18 cellular contexts compared by ENCODE assay signal in genomic region chr7:128379900-128380806, GRCh38. TPM values are rescaled to one million over a fixed set of nuclear protein-coding genes. Genes with fewer than 3 reads are reported as not detected.
DNase-seq lines count a peak whose midpoint lies in the region; ATAC-seq, FAIRE-seq and TF ChIP-seq lines count a peak whose summit lies in the region.
"Had no signal": no experiment of that assay in that cellular context is flagged by ENCODE, and none has a peak within 500 bp of the region (broad histone marks: within the 10 kb centered on the region; RNA-seq: fewer than 3 reads in every experiment).

No MANE protein-coding gene starts in this region.

- H3K36me3 Mint-ChIP-seq in mesothelial cell of epicardium = no peaks in the 10 kb centered on the region
- H3K36me3 Mint-ChIP-seq: CD8-positive, alpha-beta T cell had no signal

- H3K27me3 ChIP-seq in DND-41 (ENCODE audit: insufficient read depth, low read length, poor library complexity) (no peaks in the 10 kb centered on the region), Loucy (ENCODE audit: insufficient read depth, low read length, poor library complexity, severe bottlenecking) (no peaks in the 10 kb centered on the region)
- H3K27me3 ChIP-seq: BLaER1 had no signal

- TF ChIP-seq POLR2A in GM12891 (IDR thresholded peaks at IDR 0.05; ENCODE audit: low read depth, low read length) = no peak

- H3K4me1 Mint-ChIP-seq in mesothelial cell of epicardium = peaks cover 23% of the 10 kb centered on the region

- H3K9me3 ChIP-seq in DND-41 (ENCODE audit: insufficient read depth, low read length, severe bottlenecking) (no peaks in the 10 kb centered on the region), Loucy (ENCODE audit: insufficient read depth, low read depth, low read length) (no peaks in the 10 kb centered on the region)
- H3K9me3 ChIP-seq: BLaER1, HAP-1 had no signal

- H2AFZ ChIP-seq in DND-41 (ENCODE audit: low read depth, low read length) (no peak overlapping the region), Loucy (ENCODE audit: low read length) (0 out of 2 replicates have a peak overlapping the region, but pooled peaks have one; percentile 44)

- no peaks in the 10 kb centered on the region for H3K4me1 ChIP-seq in DND-41 (ENCODE audit: insufficient read depth, low read length)
- peaks cover 23% of the 10 kb centered on the region for H3K4me1 ChIP-seq in Loucy (ENCODE audit: insufficient read depth, low read length, poor library complexity, severe bottlenecking)
- H3K4me1 ChIP-seq: HAP-1 had no signal

- H3K4me3 ChIP-seq in DND-41 (ENCODE audit: low read depth in 1 of 2, low read length in 2 of 2) (no peak overlapping the region), Loucy (ENCODE audit: low read length, poor library complexity, severe bottlenecking) (no peak overlapping the region)
- H3K4me3 ChIP-seq: BLaER1, HAP-1, SK-N-MC had no signal

- H3K9ac ChIP-seq in DND-41 (ENCODE audit: low read depth, low read length) (no peak overlapping the region), Loucy (ENCODE audit: low read depth, low read length, poor library complexity, severe bottlenecking) (no peak overlapping the region)
- H3K9ac ChIP-seq: BLaER1 had no signal

- TF ChIP-seq CTCF in DND-41 (IDR thresholded peaks at IDR 0.05; ENCODE audit: borderline replicate concordance, extremely low read depth, low read length, poor library complexity, severe bottlenecking) (no peak), Loucy (conservative IDR thresholded peaks at IDR 0.05; ENCODE audit: low read length) (no peak), mesothelial cell of epicardium (IDR thresholded peaks at IDR 0.05; ENCODE audit: unreplicated experiment) (no peak), GM10266 (IDR thresholded peaks at IDR 0.05; ENCODE audit: control insufficient read depth, insufficient read depth, low read depth, missing control alignments) (no peak)

- H3K79me2 ChIP-seq in DND-41 (ENCODE audit: insufficient read depth, low read length) (no peaks in the 10 kb centered on the region), Loucy (ENCODE audit: insufficient read depth, low read length) (no peaks in the 10 kb centered on the region)

- intact Hi-C loops in posterior vena cava (cut with DNase I) = no loop called here

- H3K36me3 ChIP-seq in DND-41 (ENCODE audit: insufficient read depth, low read length) = no peaks in the 10 kb centered on the region
- no peaks in the 10 kb centered on the region for H3K36me3 ChIP-seq in Loucy (ENCODE audit: insufficient read depth, low read length)
- H3K36me3 ChIP-seq: BLaER1, HAP-1 had no signal

- DNase-seq in DND-41 = peak; percentile 20
- no peak for DNase-seq in mesothelial cell of epicardium (ENCODE audit: low spot score in 2 of 2, unreplicated experiment in 2 of 2)
- DNase-seq in posterior vena cava (ENCODE audit: low spot score) = peak; percentile 62
- no peak for DNase-seq in GM12891 (ENCODE audit: insufficient read length, low spot score)
- DNase-seq in COLO668 (lab: John Stamatoyannopoulos, UW; ENCODE audit: unreplicated experiment) = no peak
- no peak for DNase-seq in HK-2 (ENCODE audit: unreplicated experiment)
- DNase-seq in GM10266 (ENCODE audit: extremely low spot score) = no peak
- DNase-seq: GF-D8, NCI-H1436, NCI-H2081 treated with DMSO at 0.1 percent for 48 hours, NCI-H510A treated with DMSO at 0.1 percent for 48 hours had no signal

- peak overlapping the region; percentile 55 for H3K27ac Mint-ChIP-seq in mesothelial cell of epicardium
- H3K27ac Mint-ChIP-seq: CD8-positive, alpha-beta T cell had no signal

- H3K27ac ChIP-seq in DND-41 (ENCODE audit: low read length) = no peak overlapping the region
- H3K27ac ChIP-seq: BLaER1, SK-N-MC had no signal

- no peaks in the 10 kb centered on the region for H3K9me2 ChIP-seq in Loucy (replicated peaks; ENCODE audit: low read depth, low read length)

- no peak; the same call in 2 of the 3 replicates for ATAC-seq in DND-41 (ENCODE audit: insufficient read depth, low read depth)
- ATAC-seq: CD8-positive, alpha-beta T cell had no signal

- H3K27me3 Mint-ChIP-seq in mesothelial cell of epicardium (ENCODE audit: low read depth) = no peaks in the 10 kb centered on the region

- no peaks in the 10 kb centered on the region for H3K9me3 Mint-ChIP-seq in mesothelial cell of epicardium
- H3K9me3 Mint-ChIP-seq: CD8-positive, alpha-beta T cell had no signal

- no peaks in the 10 kb centered on the region for H3F3A ChIP-seq in Loucy (ENCODE audit: low read depth)

- FAIRE-seq in GM12891 (lab: Jason Lieb, UNC) = no peak
- FAIRE-seq: A204.1, D721Med had no signal

- no peak overlapping the region for H3K4me2 ChIP-seq in DND-41 (ENCODE audit: insufficient read depth, low read length)
- H3K4me2 ChIP-seq in Loucy (ENCODE audit: low read depth, low read length, poor library complexity, severe bottlenecking) = no peak overlapping the region
- H3K4me2 ChIP-seq: BLaER1 had no signal

- H3K4me3 Mint-ChIP-seq in mesothelial cell of epicardium = no peak overlapping the region
- H3K4me3 Mint-ChIP-seq: CD8-positive, alpha-beta T cell had no signal

- no peaks in the 10 kb centered on the region for H4K20me1 ChIP-seq in DND-41 (ENCODE audit: insufficient read depth, low read length)
- H4K20me1 ChIP-seq in Loucy (ENCODE audit: insufficient read depth, low read length, poor library complexity, severe bottlenecking) = no peaks in the 10 kb centered on the region
- H4K20me1 ChIP-seq: BLaER1 had no signal

TF ChIP-seq in GM12891, 5 proteins besides CTCF, POLR2A, EP300 and RAD21:
- TF ChIP-seq PAX5 (IDR thresholded peaks at IDR 0.05; ENCODE audit: insufficient read depth, low read length, severe bottlenecking) = no peak
- TF ChIP-seq POU2F2 (IDR thresholded peaks at IDR 0.05; ENCODE audit: low read depth, low read length) = no peak
- TF ChIP-seq POLR2AphosphoS5 (IDR thresholded peaks at IDR 0.05; ENCODE audit: low read depth, low read length) = no peak
- no peak for TF ChIP-seq TAF1 (IDR thresholded peaks at IDR 0.05; ENCODE audit: low read depth, low read length)
- no peak for TF ChIP-seq SPI1 (IDR thresholded peaks at IDR 0.05; ENCODE audit: low read depth, low read length)

RNA-seq across cellular contexts. Expression of gene PRRT4, which starts 18.7 kb away (rescaled TPM):
- total RNA-seq in mesothelial cell of epicardium (7.9 to 9.5 TPM (median 9.1 TPM) in 3 replicates), posterior vena cava (1 to 10 TPM in 1 of 2 donors, under 1 TPM in 1; 0.43 to 1.2 TPM)
- polyA plus RNA-seq in GM12891 (2012; ENCODE audit: low read depth, missing spikeins) = not detected

RNA-seq across cellular contexts. Expression of gene IMPDH1, which starts 29.6 kb away (rescaled TPM):
- total RNA-seq in mesothelial cell of epicardium = 39.3 to 41.9 TPM (median 41.7 TPM) in 3 replicates
- total RNA-seq in posterior vena cava = 10 to 100 TPM; 44.7 to 49.4 TPM
- polyA plus RNA-seq in GM12891 (2012; ENCODE audit: low read depth, missing spikeins) = 16.2 TPM

RNA-seq across cellular contexts. Expression of gene RBM28, which starts 36.4 kb away (rescaled TPM):
- total RNA-seq in mesothelial cell of epicardium (76.8 to 80.6 TPM (median 78.5 TPM) in 3 replicates), posterior vena cava (10 to 100 TPM; 32.9 to 33.9 TPM)
- polyA plus RNA-seq in GM12891 (2012; ENCODE audit: low read depth, missing spikeins) = 18.1 TPM

Comparison
In these comparisons a context has a peak if more than half of its experiments do, and no peak if none do; other contexts are left out.
1. DNase-seq: peak in DND-41 (single experiment) and posterior vena cava (single experiment); none in mesothelial cell of epicardium (0 of 2), GM12891 (single experiment), COLO668 (single experiment), HK-2 (single experiment) and GM10266 (single experiment).